ENCODE assay signal across 19 cellular contexts in the genomic region with DNA sequence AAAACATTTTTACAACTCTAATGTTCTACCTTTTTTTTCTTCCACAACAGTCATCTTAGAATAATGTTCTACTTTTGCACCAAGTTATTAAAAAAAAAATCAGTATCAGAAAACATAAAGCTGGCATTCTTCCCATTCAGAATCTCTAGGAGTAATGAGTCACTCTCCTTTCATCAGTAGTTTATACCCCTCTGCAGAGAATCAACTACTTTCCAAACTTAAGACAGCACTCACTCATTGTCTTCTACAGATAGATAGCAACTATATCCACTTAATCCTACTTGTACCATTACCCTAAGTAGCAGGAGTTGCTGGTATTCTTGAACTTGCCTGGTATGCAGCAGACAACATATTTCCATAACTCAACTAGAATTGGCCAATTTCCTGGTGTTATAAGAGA. TPM values are rescaled to one million over a fixed set of nuclear protein-coding genes. Genes with fewer than 3 reads are reported as not detected.
DNase-seq lines count a peak whose midpoint lies in the region; ATAC-seq and TF ChIP-seq lines count a peak whose summit lies in the region.
"Had no signal": no experiment of that assay in that cellular context is flagged by ENCODE, and none has a peak within 500 bp of the region (broad histone marks: within the 10 kb centered on the region; RNA-seq: fewer than 3 reads in every experiment).

No MANE protein-coding gene starts in this region.

- H3K4me1 ChIP-seq in breast epithelium: no peaks in the 10 kb centered on the region
- H3K4me1 ChIP-seq: HAP-1 had no signal

- POLR2A ChIA-PET in MCF 10A (lab: Yijun Ruan, JAX): interaction anchor here (0.6 kb wide), 1 partner anchor 47 kb away, joined by 3 read pairs; no protein-coding TSS in a partner anchor
- POLR2A ChIA-PET in WTC11 (lab: Charles Lee): no interaction called here

- H3K4me3 Mint-ChIP-seq in MCF 10A (ENCODE audit: unreplicated experiment): no peak overlapping the region
- H3K4me3 Mint-ChIP-seq in brain: peak overlapping the region; percentile 66 to 99 (median 96)
- no peak overlapping the region for H3K4me3 Mint-ChIP-seq in WTC11

- CTCF ChIA-PET in MCF 10A (lab: Yijun Ruan, JAX): no interaction called here
- CTCF ChIA-PET in WTC11 (lab: Charles Lee): no interaction called here

- TF ChIP-seq CTCF in MCF 10A (IDR thresholded peaks at IDR 0.05; ENCODE audit: unreplicated experiment): no peak
- TF ChIP-seq CTCF in breast epithelium (IDR thresholded peaks at IDR 0.05): no peak
- TF ChIP-seq CTCF in brain (conservative IDR thresholded peaks at IDR 0.05): no peak
- no peak for TF ChIP-seq CTCF in fibroblast of pulmonary artery (IDR thresholded peaks at IDR 0.05; ENCODE audit: low read length, missing control alignments)
- no peak for TF ChIP-seq CTCF in WTC11 (IDR thresholded peaks at IDR 0.05)

- H3K27ac Mint-ChIP-seq in MCF 10A (ENCODE audit: low read depth, unreplicated experiment) (no peak overlapping the region), brain (peak overlapping the region in 1 of 5 experiments; percentile 98), WTC11 (no peak overlapping the region)

- H3K9me3 ChIP-seq in breast epithelium: no peaks in the 10 kb centered on the region
- H3K9me3 ChIP-seq: BLaER1 treated with 17β-estradiol and CSF1 and Interleukin-3, amounts not matched to agents 10 nM and 100 nM; HAP-1 had no signal

- H3K4me3 ChIP-seq in breast epithelium (no peak overlapping the region), fibroblast of pulmonary artery (replicated peaks; ENCODE audit: low read depth, low read length) (no peak overlapping the region)
- H3K4me3 ChIP-seq: BLaER1 treated with 17β-estradiol and CSF1 and Interleukin-3, amounts not matched to agents 10 nM and 100 nM; HAP-1 had no signal

- DNase-seq in MCF 10A (ENCODE audit: unreplicated experiment) (peak; percentile 36), breast epithelium (ENCODE audit: low spot score in 2 of 2) (no peak), fibroblast of pulmonary artery (ENCODE audit: low read depth) (peak; percentile 31), WTC11 (ENCODE audit: low spot score) (no peak)
- no peak for DNase-seq in stimulated activated CD4-positive, alpha-beta T cell treated with anti-CD3 and anti-CD28 coated beads, Interleukin-15, amount 100 ng/mL, for 24 hours
- DNase-seq: DMS153; EL; NCI-H146; NCI-H2081 treated with DMSO at 0.1 percent for 48 hours; NCI-H2227 treated with DMSO at 0.1 percent for 48 hours; NCI-H69; NK-92 treated with Interleukin-12 subunit alpha and Interleukin-12 subunit beta, amount 100 ng/mL, for 24 hours; OCI-M1 had no signal

- H3K36me3 ChIP-seq in breast epithelium: no peaks in the 10 kb centered on the region
- H3K36me3 ChIP-seq: BLaER1 treated with 17β-estradiol and CSF1 and Interleukin-3, amounts not matched to agents 10 nM and 100 nM; HAP-1 had no signal

- no peaks in the 10 kb centered on the region for H3K27me3 ChIP-seq in breast epithelium
- H3K27me3 ChIP-seq: BLaER1 treated with 17β-estradiol and CSF1 and Interleukin-3, amounts not matched to agents 10 nM and 100 nM had no signal

- ATAC-seq in WTC11: no peak
- no peak for ATAC-seq in HG03095 (IDR thresholded peaks at IDR 0.05; ENCODE audit: unreplicated experiment)
- ATAC-seq in GM18909 (IDR thresholded peaks at IDR 0.05; ENCODE audit: poor library complexity, unreplicated experiment): no peak

- H3K9me3 Mint-ChIP-seq in MCF 10A (ENCODE audit: unreplicated experiment) (no peaks in the 10 kb centered on the region), brain (no peaks in the 10 kb centered on the region), WTC11 (no peaks in the 10 kb centered on the region)

- H3K4me1 Mint-ChIP-seq in MCF 10A (ENCODE audit: insufficient read depth, unreplicated experiment) (peaks cover 10% of the 10 kb centered on the region), brain (peaks cover 50% of the 10 kb centered on the region), WTC11 (peaks cover 19% of the 10 kb centered on the region)

- H3K27me3 Mint-ChIP-seq in MCF 10A (ENCODE audit: insufficient read depth, unreplicated experiment) (peaks cover 13% of the 10 kb centered on the region), brain (peaks cover 25% of the 10 kb centered on the region), WTC11 (ENCODE audit: low read depth) (no peaks in the 10 kb centered on the region; the same call in 1 of the 2 replicates)

- H3K27ac ChIP-seq in breast epithelium: no peak overlapping the region
- H3K27ac ChIP-seq: 22Rv1; BLaER1 treated with 17β-estradiol and CSF1 and Interleukin-3, amounts not matched to agents 10 nM and 100 nM had no signal

- TF ChIP-seq POLR2A in breast epithelium (IDR thresholded peaks at IDR 0.05): no peak

- H3K36me3 Mint-ChIP-seq in MCF 10A (ENCODE audit: insufficient read depth, unreplicated experiment) (no peaks in the 10 kb centered on the region), brain (no peaks in the 10 kb centered on the region), WTC11 (peaks cover 3% of the 10 kb centered on the region; the same call in 1 of the 2 replicates)

- intact Hi-C loops in MCF 10A (cut with micrococcal nuclease): no loop called here
- intact Hi-C loops in breast epithelium (cut with DNase I; ENCODE audit: low total_unique reads): no loop called here

- no TSS peak for BruUV-seq in MCF 10A (replicated peaks; lab: Mats Ljungman, UMichigan)

TF ChIP-seq in WTC11, 78 proteins besides CTCF, POLR2A, EP300 and RAD21:
- no peak for TF ChIP-seq CREM (CRISPR knock-in tag; IDR thresholded peaks at IDR 0.05)
- no peak for TF ChIP-seq ZNF416 (CRISPR knock-in tag; IDR thresholded peaks at IDR 0.05)
- TF ChIP-seq ZNF138 (CRISPR knock-in tag; conservative IDR thresholded peaks at IDR 0.05): no peak
- TF ChIP-seq ZNF121 (CRISPR knock-in tag; IDR thresholded peaks at IDR 0.05): no peak
- TF ChIP-seq, protein P1, sequence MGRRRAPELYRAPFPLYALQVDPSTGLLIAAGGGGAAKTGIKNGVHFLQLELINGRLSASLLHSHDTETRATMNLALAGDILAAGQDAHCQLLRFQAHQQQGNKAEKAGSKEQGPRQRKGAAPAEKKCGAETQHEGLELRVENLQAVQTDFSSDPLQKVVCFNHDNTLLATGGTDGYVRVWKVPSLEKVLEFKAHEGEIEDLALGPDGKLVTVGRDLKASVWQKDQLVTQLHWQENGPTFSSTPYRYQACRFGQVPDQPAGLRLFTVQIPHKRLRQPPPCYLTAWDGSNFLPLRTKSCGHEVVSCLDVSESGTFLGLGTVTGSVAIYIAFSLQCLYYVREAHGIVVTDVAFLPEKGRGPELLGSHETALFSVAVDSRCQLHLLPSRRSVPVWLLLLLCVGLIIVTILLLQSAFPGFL (CRISPR knock-in tag; IDR thresholded peaks at IDR 0.05; ENCODE audit: borderline replicate concordance): no peak
- TF ChIP-seq, protein P2, sequence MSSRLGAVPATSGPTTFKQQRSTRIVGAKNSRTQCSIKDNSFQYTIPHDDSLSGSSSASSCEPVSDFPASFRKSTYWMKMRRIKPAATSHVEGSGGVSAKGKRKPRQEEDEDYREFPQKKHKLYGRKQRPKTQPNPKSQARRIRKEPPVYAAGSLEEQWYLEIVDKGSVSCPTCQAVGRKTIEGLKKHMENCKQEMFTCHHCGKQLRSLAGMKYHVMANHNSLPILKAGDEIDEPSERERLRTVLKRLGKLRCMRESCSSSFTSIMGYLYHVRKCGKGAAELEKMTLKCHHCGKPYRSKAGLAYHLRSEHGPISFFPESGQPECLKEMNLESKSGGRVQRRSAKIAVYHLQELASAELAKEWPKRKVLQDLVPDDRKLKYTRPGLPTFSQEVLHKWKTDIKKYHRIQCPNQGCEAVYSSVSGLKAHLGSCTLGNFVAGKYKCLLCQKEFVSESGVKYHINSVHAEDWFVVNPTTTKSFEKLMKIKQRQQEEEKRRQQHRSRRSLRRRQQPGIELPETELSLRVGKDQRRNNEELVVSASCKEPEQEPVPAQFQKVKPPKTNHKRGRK (CRISPR knock-in tag; IDR thresholded peaks at IDR 0.05; ENCODE audit: borderline replicate concordance): no peak
- no peak for TF ChIP-seq FOXP1 (CRISPR knock-in tag; IDR thresholded peaks at IDR 0.05; ENCODE audit: borderline replicate concordance)
- no peak for TF ChIP-seq ZNF232 (CRISPR knock-in tag; IDR thresholded peaks at IDR 0.05)
- no peak for TF ChIP-seq NR2C2 (CRISPR knock-in tag; IDR thresholded peaks at IDR 0.05)
TF ChIP-seq in WTC11: peak in this region for 0.

RNA-seq across cellular contexts. Expression of a gene that starts 3.2 kb away (rescaled TPM):
- total RNA-seq in MCF 10A (2022): 0.12 and 0.32 TPM in 2 replicates
- total RNA-seq in breast epithelium: 1 to 10 TPM in 1 of 3 donors, under 1 TPM in 2; 0.16 to 1.6 (median 0.66) TPM
- polyA plus RNA-seq in brain (ENCODE audit: insufficient read depth, low read depth, low replicate concordance): not detected
- total RNA-seq in WTC11 (2021): 1.9 to 2.5 TPM (median 2.0 TPM) in 3 replicates

RNA-seq across cellular contexts. Expression of a gene that starts 3.4 kb away (rescaled TPM):
- total RNA-seq in MCF 10A (2022) (26.7 and 35.5 TPM in 2 replicates), breast epithelium (10 to 100 TPM; 25.3 to 54.9 (median 39.0) TPM), WTC11 (2021) (29.2 to 35.3 TPM (median 31.2 TPM) in 3 replicates)
- polyA plus RNA-seq in brain (ENCODE audit: insufficient read depth, low read depth, low replicate concordance): 11.8 TPM

Comparison
In these comparisons a context has a peak if more than half of its experiments do, and no peak if none do; other contexts are left out.
1. DNase-seq: peak in MCF 10A (single experiment) and fibroblast of pulmonary artery (single experiment); none in breast epithelium (0 of 2), WTC11 (single experiment) and stimulated activated CD4-positive, alpha-beta T cell treated with anti-CD3 and anti-CD28 coated beads, Interleukin-15, amount 100 ng/mL, for 24 hours (single experiment).
2. H3K4me3 Mint-ChIP-seq: peak in brain (5 of 5); none in MCF 10A (single experiment) and WTC11 (single experiment).